ENCODE assay signal across 8 cellular contexts in the genomic region with DNA sequence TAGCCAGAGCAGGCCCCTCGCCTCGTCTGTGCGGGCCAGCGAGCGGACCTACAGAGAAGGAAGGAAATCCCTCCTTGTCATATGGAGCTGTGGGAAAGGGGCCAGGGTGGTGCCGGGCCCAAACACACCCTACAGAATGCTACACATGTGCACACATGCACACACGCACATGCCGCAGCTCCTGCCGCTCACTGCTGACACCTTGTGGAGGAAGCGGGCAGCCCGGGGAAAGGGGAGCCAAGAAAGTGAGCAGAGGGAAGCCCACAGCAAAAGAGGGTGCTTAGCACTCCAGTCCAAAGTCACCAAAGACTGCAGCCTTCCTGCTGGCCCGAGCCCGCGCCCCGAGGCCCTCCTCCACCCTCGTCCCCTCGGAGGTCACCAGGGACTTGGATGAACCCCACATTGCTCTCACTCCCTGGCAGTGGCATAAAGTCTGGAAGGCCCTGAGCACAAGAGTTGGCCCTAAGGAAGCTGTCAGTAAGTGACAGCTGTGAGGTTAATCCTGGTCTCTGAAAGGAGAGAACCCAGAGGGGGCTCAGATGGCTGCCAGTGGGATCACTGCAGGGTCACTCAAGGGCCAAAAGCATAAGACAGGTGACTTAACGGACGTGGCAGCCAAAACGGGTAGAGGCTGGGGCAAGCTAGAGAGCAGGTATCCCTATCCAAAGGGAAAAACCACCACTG.
A peak's percentile ranks its signal among the peaks of the same experiment; 100 is the strongest.
DNase-seq lines count a peak whose midpoint lies in the region; ATAC-seq and TF ChIP-seq lines count a peak whose summit lies in the region.

No MANE protein-coding gene starts in this region.

- DNase-seq in D341Med (ENCODE audit: low spot score) (peak; percentile 93), Kasumi-1 (lab: John Stamatoyannopoulos, UW) (peak; percentile 62), SK-MEL-5 (ENCODE audit: low read depth, low spot score) (peak; percentile 69), glutamatergic neuron (peak; percentile 87), psoas muscle (peak; percentile 77 to 87), aorta (peak; percentile 76 to 88)
- DNase-seq in activated naive CD4-positive, alpha-beta T cell treated with anti-CD3 and anti-CD28 coated beads for 36 hours: peak; percentile 81

- no peaks in the 10 kb centered on the region for H3K9me3 ChIP-seq in psoas muscle
- H3K9me3 ChIP-seq in aorta (ENCODE audit: control insufficient read depth, low read length): no peaks in the 10 kb centered on the region

- H3K27me3 Mint-ChIP-seq in activated naive CD4-positive, alpha-beta T cell treated with anti-CD3 and anti-CD28 coated beads for 36 hours (ENCODE audit: low read depth): no peaks in the 10 kb centered on the region
- peaks cover 25% of the 10 kb centered on the region for H3K27me3 Mint-ChIP-seq in glutamatergic neuron (ENCODE audit: unreplicated experiment)

- WGBS in psoas muscle, 3 donors: 14 to 22% (median 16%) methylated on average over 20 of the region's 20 CpGs
- whole genome bisulfite sequencing in aorta, 2 donors: 34 to 38% methylated on average over 20 of the region's 20 CpGs

- peaks cover 7 to 88% of the 10 kb centered on the region in 2 donors for H3K36me3 ChIP-seq in psoas muscle (ENCODE audit: insufficient read depth in 1 of 2, low read depth in 1 of 2)
- peaks cover 3 to 7% of the 10 kb centered on the region in 2 donors for H3K36me3 ChIP-seq in aorta (ENCODE audit: control insufficient read depth in 1 of 2, insufficient read depth in 2 of 2, low read length in 1 of 2)

- no peak overlapping the region for H3K27ac Mint-ChIP-seq in activated naive CD4-positive, alpha-beta T cell treated with anti-CD3 and anti-CD28 coated beads for 36 hours
- peak overlapping the region; percentile 59 for H3K27ac Mint-ChIP-seq in glutamatergic neuron (ENCODE audit: unreplicated experiment)

- ATAC-seq in psoas muscle: peak; percentile 70 to 78 (median 74)
- ATAC-seq in aorta (ENCODE audit: low FRiP score): peak; percentile 75
- ATAC-seq in GM18502 (IDR thresholded peaks at IDR 0.05; ENCODE audit: poor library complexity, unreplicated experiment): no peak

- H3K27ac ChIP-seq in psoas muscle (peak overlapping the region; percentile 78), aorta (ENCODE audit: low read depth in 1 of 2, low read length in 2 of 2) (no peak overlapping the region)

- no peak overlapping the region for H3K4me3 ChIP-seq in psoas muscle
- no peak overlapping the region for H3K4me3 ChIP-seq in aorta (ENCODE audit: low read length in 2 of 2)

- H3K4me1 ChIP-seq in psoas muscle (peaks cover 78% of the 10 kb centered on the region), aorta (ENCODE audit: control insufficient read depth in 1 of 2, insufficient read depth in 2 of 2, low read length in 2 of 2) (no peaks in the 10 kb centered on the region)

- in situ Hi-C loops in SK-MEL-5 (cut with HindIII; ENCODE audit: low pct_unique_long_range_greater_than_20kb, low sequenced_read_pairs): no loop called here

- TF ChIP-seq CTCF in glutamatergic neuron (IDR thresholded peaks at IDR 0.05; ENCODE audit: partially characterized antibody, unreplicated experiment) (peak; percentile 83), psoas muscle (IDR thresholded peaks at IDR 0.05) (peak; percentile 90)

- peaks cover 7% of the 10 kb centered on the region for H3K4me1 Mint-ChIP-seq in activated naive CD4-positive, alpha-beta T cell treated with anti-CD3 and anti-CD28 coated beads for 36 hours (ENCODE audit: low read depth)
- peaks cover 37% of the 10 kb centered on the region for H3K4me1 Mint-ChIP-seq in glutamatergic neuron (ENCODE audit: low read depth, unreplicated experiment)

- CTCF ChIA-PET in activated naive CD4-positive, alpha-beta T cell treated with anti-CD3 and anti-CD28 coated beads for 36 hours (lab: Charles Lee): interaction anchor here (0.6 to 9.9 kb wide), 24 partner anchors 10 to 541 kb away, joined by 3 to 302 read pairs (median 4); partner anchors contain the start of gene TLCD1

- no peak overlapping the region for H3K4me3 Mint-ChIP-seq in activated naive CD4-positive, alpha-beta T cell treated with anti-CD3 and anti-CD28 coated beads for 36 hours
- H3K4me3 Mint-ChIP-seq in glutamatergic neuron (ENCODE audit: unreplicated experiment): no peak overlapping the region

- no peaks in the 10 kb centered on the region for H3K9me3 Mint-ChIP-seq in activated naive CD4-positive, alpha-beta T cell treated with anti-CD3 and anti-CD28 coated beads for 36 hours
- peaks cover 19% of the 10 kb centered on the region for H3K9me3 Mint-ChIP-seq in glutamatergic neuron (ENCODE audit: unreplicated experiment)

- peaks cover 3% of the 10 kb centered on the region for H3K36me3 Mint-ChIP-seq in activated naive CD4-positive, alpha-beta T cell treated with anti-CD3 and anti-CD28 coated beads for 36 hours (ENCODE audit: low read depth)
- H3K36me3 Mint-ChIP-seq in glutamatergic neuron (ENCODE audit: unreplicated experiment): peaks cover 5% of the 10 kb centered on the region

- H3K27me3 ChIP-seq in psoas muscle (ENCODE audit: insufficient read depth in 3 of 3, low read length in 2 of 3) (no peaks in the 10 kb centered on the region), aorta (ENCODE audit: control insufficient read depth in 1 of 2, insufficient read depth in 2 of 2, low read length in 1 of 2) (no peaks in the 10 kb centered on the region)

- intact Hi-C loops in activated naive CD4-positive, alpha-beta T cell treated with anti-CD3 and anti-CD28 coated beads for 36 hours (cut with micrococcal nuclease): loop anchor here (1.0 kb wide), 1 partner anchor 147 kb away; no protein-coding TSS in a partner anchor
- intact Hi-C loops in psoas muscle (cut with DNase I): loop anchor here (10.0 kb wide), 1 partner anchor 387 kb away; the partner anchor contains the start of genes NEK8 (in 2 of the 2) and TLCD1 (in 2 of the 2)
- intact Hi-C loops in aorta (cut with DNase I): loop anchor here (2.0 kb wide), 2 partner anchors 141 to 145 kb away; no protein-coding TSS in a partner anchor
